9 cellular contexts compared by ENCODE assay signal in genomic region chrX:104098151-104098808, GRCh38. TPM values are rescaled to one million over a fixed set of nuclear protein-coding genes. Genes with fewer than 3 reads are reported as not detected.
A peak's percentile ranks its signal among the peaks of the same experiment; 100 is the strongest.
DNase-seq lines count a peak whose midpoint lies in the region; ATAC-seq, FAIRE-seq and TF ChIP-seq lines count a peak whose summit lies in the region.
"Had no signal": no experiment of that assay in that cellular context is flagged by ENCODE, and none has a peak within 500 bp of the region (broad histone marks: within the 10 kb centered on the region; RNA-seq: fewer than 3 reads in every experiment).

No MANE protein-coding gene starts in this region.

- H3K27me3 ChIP-seq in NT2/D1 (ENCODE audit: insufficient read depth, insufficient read length) (no peaks in the 10 kb centered on the region), gastroesophageal sphincter (no peaks in the 10 kb centered on the region)

- TF ChIP-seq POLR2A in gastroesophageal sphincter (IDR thresholded peaks at IDR 0.05): no peak

- no peaks in the 10 kb centered on the region for H3K36me3 Mint-ChIP-seq in activated naive CD4-positive, alpha-beta T cell treated with anti-CD3 and anti-CD28 coated beads for 36 hours (ENCODE audit: low read depth)

- H3K27ac Mint-ChIP-seq in activated naive CD4-positive, alpha-beta T cell treated with anti-CD3 and anti-CD28 coated beads for 36 hours: no peak overlapping the region

- CTCF ChIA-PET in activated naive CD4-positive, alpha-beta T cell treated with anti-CD3 and anti-CD28 coated beads for 36 hours (lab: Charles Lee): interaction anchor here (0.7 to 3.0 kb wide), 7 partner anchors 11 to 253 kb away, joined by 3 to 30 read pairs (median 4); partner anchors contain the start of gene ZCCHC18

- peaks cover 2% of the 10 kb centered on the region for H3K4me1 Mint-ChIP-seq in activated naive CD4-positive, alpha-beta T cell treated with anti-CD3 and anti-CD28 coated beads for 36 hours (ENCODE audit: low read depth)

- no peaks in the 10 kb centered on the region for H3K9me3 ChIP-seq in NT2/D1 (ENCODE audit: insufficient read depth, low read length)
- no peaks in the 10 kb centered on the region for H3K9me3 ChIP-seq in gastroesophageal sphincter

- peak; percentile 60 for TF ChIP-seq CTCF in D721Med (IDR thresholded peaks at IDR 0.05; ENCODE audit: insufficient read depth, missing control alignments)
- peak; percentile 21 to 72 (median 64) for TF ChIP-seq CTCF in gastroesophageal sphincter (IDR thresholded peaks at IDR 0.05)

- H3K4me3 ChIP-seq in Jurkat, Clone E6-1 (ENCODE audit: low read length): no peak overlapping the region
- H3K4me3 ChIP-seq in NT2/D1 (ENCODE audit: insufficient read length, low read depth) (no peak overlapping the region), gastroesophageal sphincter (no peak overlapping the region)

- intact Hi-C loops in activated naive CD4-positive, alpha-beta T cell treated with anti-CD3 and anti-CD28 coated beads for 36 hours (cut with micrococcal nuclease): loop anchor here (1.0 kb wide), 5 partner anchors 15 to 253 kb away; no protein-coding TSS in a partner anchor

- no peak overlapping the region for H3K9ac ChIP-seq in NT2/D1 (ENCODE audit: insufficient read length, low read depth)

- peaks cover 3% of the 10 kb centered on the region for H3K27me3 Mint-ChIP-seq in activated naive CD4-positive, alpha-beta T cell treated with anti-CD3 and anti-CD28 coated beads for 36 hours (ENCODE audit: low read depth)

- H3K4me1 ChIP-seq in NT2/D1 (ENCODE audit: insufficient read depth, insufficient read length) (no peaks in the 10 kb centered on the region), gastroesophageal sphincter (no peaks in the 10 kb centered on the region)

- H3K27ac ChIP-seq in gastroesophageal sphincter: no peak overlapping the region

- peak; percentile 93 for FAIRE-seq in D721Med (lab: Jason Lieb, UNC)

- no peak for TF ChIP-seq EP300 in gastroesophageal sphincter (IDR thresholded peaks at IDR 0.05)

- peak; percentile 34 for ATAC-seq in GM19468 (IDR thresholded peaks at IDR 0.05; ENCODE audit: extremely low read depth, unreplicated experiment)
- no peak for ATAC-seq in gastroesophageal sphincter
- ATAC-seq in GM19328 (IDR thresholded peaks at IDR 0.05; ENCODE audit: unreplicated experiment): no peak

- no peak for DNase-seq in D721Med (ENCODE audit: insufficient read length, low spot score)
- peak; percentile 58 for DNase-seq in Jurkat, Clone E6-1 (ENCODE audit: low read depth, low spot score)
- DNase-seq in NT2/D1 (ENCODE audit: low read depth, low spot score): peak; percentile 59
- peak; percentile 67 for DNase-seq in activated naive CD4-positive, alpha-beta T cell treated with anti-CD3 and anti-CD28 coated beads for 36 hours
- peak; percentile 64 for DNase-seq in pulmonary artery endothelial cell (ENCODE audit: low read depth, low spot score)

- WGBS in gastroesophageal sphincter (ENCODE audit: low coverage in 1 of 2), 2 donors: 0% methylated on average over 4 of the region's 4 CpGs

- no peaks in the 10 kb centered on the region for H3K9me3 Mint-ChIP-seq in activated naive CD4-positive, alpha-beta T cell treated with anti-CD3 and anti-CD28 coated beads for 36 hours

- H3K36me3 ChIP-seq in NT2/D1 (ENCODE audit: insufficient read depth, insufficient read length, low read length) (no peaks in the 10 kb centered on the region), gastroesophageal sphincter (no peaks in the 10 kb centered on the region)

- no peak overlapping the region for H3K4me3 Mint-ChIP-seq in activated naive CD4-positive, alpha-beta T cell treated with anti-CD3 and anti-CD28 coated beads for 36 hours

RNA-seq across cellular contexts. Expression of gene ZCCHC18, which starts 14.0 kb away (rescaled TPM):
- not detected for polyA plus RNA-seq in Jurkat, Clone E6-1 (2012; ENCODE audit: insufficient read depth, insufficient read length)
- total RNA-seq in activated naive CD4-positive, alpha-beta T cell treated with anti-CD3 and anti-CD28 coated beads for 36 hours: under 1 TPM; 0.12 to 0.17 TPM
- total RNA-seq in gastroesophageal sphincter: 1 to 10 TPM; 1.0 to 2.0 (median 1.5) TPM
- 0.88 and 1.9 TPM in 2 replicates for total RNA-seq in pulmonary artery endothelial cell

RNA-seq across cellular contexts. Expression of gene TMSB15C, which starts 22.2 kb away (rescaled TPM):
- polyA plus RNA-seq in Jurkat, Clone E6-1 (2012; ENCODE audit: insufficient read depth, insufficient read length): 1.2 TPM
- total RNA-seq in activated naive CD4-positive, alpha-beta T cell treated with anti-CD3 and anti-CD28 coated beads for 36 hours: 1 to 10 TPM; 2.1 TPM
- total RNA-seq in gastroesophageal sphincter (1 to 10 TPM; 1.5 to 4.4 (median 2.4) TPM), pulmonary artery endothelial cell (2.5 and 3.1 TPM in 2 replicates)

RNA-seq across cellular contexts. Expression of gene H2BW2, which starts 58.5 kb away (rescaled TPM):
- polyA plus RNA-seq in Jurkat, Clone E6-1 (2012; ENCODE audit: insufficient read depth, insufficient read length): not detected
- total RNA-seq in activated naive CD4-positive, alpha-beta T cell treated with anti-CD3 and anti-CD28 coated beads for 36 hours: not detected
- total RNA-seq in gastroesophageal sphincter (not detected), pulmonary artery endothelial cell (not detected in 2 replicates)
- polyA plus RNA-seq: thymus had no signal

RNA-seq across cellular contexts. Expression of gene SLC25A53, which starts 58.5 kb away (rescaled TPM):
- polyA plus RNA-seq in Jurkat, Clone E6-1 (2012; ENCODE audit: insufficient read depth, insufficient read length): 5.8 TPM
- total RNA-seq in activated naive CD4-positive, alpha-beta T cell treated with anti-CD3 and anti-CD28 coated beads for 36 hours: 1 to 10 TPM; 4.6 to 5.0 TPM
- total RNA-seq in gastroesophageal sphincter (10 to 100 TPM; 21.9 to 53.4 (median 30.3) TPM), pulmonary artery endothelial cell (8.7 and 12.5 TPM in 2 replicates)
